ENCODE assay signal across 14 cellular contexts in genomic region chr17:62948370-62948769, GRCh38.
DNase-seq lines count a peak whose midpoint lies in the region; ATAC-seq and TF ChIP-seq lines count a peak whose summit lies in the region.
"Had no signal": no experiment of that assay in that cellular context is flagged by ENCODE, and none has a peak within 500 bp of the region (broad histone marks: within the 10 kb centered on the region; RNA-seq: fewer than 3 reads in every experiment).

No MANE protein-coding gene starts in this region.

- no peak for ATAC-seq in HG03460 (IDR thresholded peaks at IDR 0.05; ENCODE audit: unreplicated experiment)
- ATAC-seq: A549; CD8-positive, alpha-beta T cell had no signal

- H3K4me3 ChIP-seq in retinal pigment epithelial cell (ENCODE audit: low read length) (no peak overlapping the region), foreskin fibroblast (ENCODE audit: low read depth in 1 of 2, low read length in 2 of 2) (no peak overlapping the region)
- H3K4me3 ChIP-seq: A549; BLaER1 treated with 17β-estradiol and CSF1 and Interleukin-3, amounts not matched to agents 10 nM and 100 nM had no signal

- peak; percentile 30 for DNase-seq in NCI-H82 (lab: John Stamatoyannopoulos, UW)
- no peak for DNase-seq in NCI-H82 treated with DMSO at 0.1 percent for 48 hours (lab: John Stamatoyannopoulos, UW; ENCODE audit: unreplicated experiment)
- peak; percentile 47 for DNase-seq in retinal pigment epithelial cell (ENCODE audit: low read depth)
- no peak for DNase-seq in foreskin fibroblast
- DNase-seq: AML-193; Caco-2; Calu3; CD4-positive, alpha-beta T cell; CD8-positive, alpha-beta T cell; DMS79 treated with DMSO at 0.1 percent for 48 hours; GF-D8 had no signal

- TF ChIP-seq CTCF in retinal pigment epithelial cell (conservative IDR thresholded peaks at IDR 0.05; ENCODE audit: low read depth, low read length) (no peak), foreskin fibroblast (IDR thresholded peaks at IDR 0.05; ENCODE audit: low read depth, low read length) (no peak)

Comparison
In these comparisons a context has a peak if more than half of its experiments do, and no peak if none do; other contexts are left out.
1. DNase-seq: peak in NCI-H82 (single experiment) and retinal pigment epithelial cell (single experiment); none in NCI-H82 treated with DMSO at 0.1 percent for 48 hours (single experiment) and foreskin fibroblast (0 of 2).